ENCODE assay signal across 16 cellular contexts in the genomic region with DNA sequence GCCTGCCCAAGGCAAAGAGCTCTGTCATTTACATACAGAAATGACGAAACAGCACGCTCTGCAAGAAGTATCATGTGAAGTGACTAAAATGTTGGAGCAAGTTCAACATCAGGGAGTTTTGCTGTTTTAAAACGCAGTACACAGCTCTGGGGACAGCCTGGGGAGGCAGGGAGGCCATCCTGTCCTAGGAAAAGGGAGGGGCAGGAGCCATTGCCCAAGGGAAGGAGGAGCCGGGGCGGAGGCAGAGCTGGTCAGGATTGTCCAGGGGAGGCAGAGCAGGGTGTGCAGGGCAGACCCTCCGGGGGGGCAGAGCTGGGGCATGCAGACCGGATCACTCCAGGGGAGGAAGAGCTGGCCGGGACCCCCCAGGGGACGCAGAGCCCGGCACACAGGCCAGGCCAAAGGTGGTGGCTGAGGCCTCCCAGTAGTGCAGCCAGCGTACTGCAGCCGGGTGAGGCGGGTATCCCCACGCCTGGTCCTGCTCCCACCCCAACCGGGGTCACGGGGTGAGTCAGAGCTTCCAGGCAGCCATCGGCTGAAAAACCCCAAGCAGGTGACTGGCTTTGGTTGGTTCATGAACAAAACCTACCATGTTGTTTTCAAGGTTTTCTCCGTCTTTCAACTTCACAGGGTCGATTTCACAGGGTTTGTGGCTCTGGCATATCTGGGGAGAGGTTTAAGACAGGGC. TPM values are rescaled to one million over a fixed set of nuclear protein-coding genes. Genes with fewer than 3 reads are reported as not detected.
A peak's percentile ranks its signal among the peaks of the same experiment; 100 is the strongest.
DNase-seq lines count a peak whose midpoint lies in the region; ATAC-seq and TF ChIP-seq lines count a peak whose summit lies in the region.
"Had no signal": no experiment of that assay in that cellular context is flagged by ENCODE, and none has a peak within 500 bp of the region (broad histone marks: within the 10 kb centered on the region; RNA-seq: fewer than 3 reads in every experiment).

No MANE protein-coding gene starts in this region.

- H3K27ac ChIP-seq in stomach: peak overlapping the region in 3 of 5 donors; percentile 45 to 56 (median 52)
- H3K27ac ChIP-seq: A549, HL-60 had no signal

- H3K27ac Mint-ChIP-seq in activated CD4-positive, alpha-beta T cell treated with anti-CD3 and anti-CD28 coated beads for 36 hours: peak overlapping the region; percentile 81
- H3K27ac Mint-ChIP-seq in activated CD4-positive, alpha-beta T cell treated with anti-CD3 and anti-CD28 coated beads, Interleukin-2, amount 10 ng/mL, durations not matched to agents 24 days and 14 days: no peak overlapping the region
- peak overlapping the region; percentile 94 for H3K27ac Mint-ChIP-seq in MCF 10A (ENCODE audit: low read depth, unreplicated experiment)
- H3K27ac Mint-ChIP-seq: activated B cell treated with CpG ODN at 0.5 μM for 24 hours had no signal

- H3K27me3 ChIP-seq in stomach: no peaks in the 10 kb centered on the region
- H3K27me3 ChIP-seq: ascending aorta had no signal

- 45 to 70% methylated on average over 17 to 19 of the region's 19 CpGs for WGBS in lower leg skin, 2 donors
- 64 to 88% (median 77%) methylated on average over 14 to 19 of the region's 19 CpGs for WGBS in stomach, 5 donors

- TF ChIP-seq POLR2A in lower leg skin (IDR thresholded peaks at IDR 0.05) (no peak), stomach (IDR thresholded peaks at IDR 0.05) (no peak)

- H3K4me3 ChIP-seq in lower leg skin (ENCODE audit: low read depth, poor library complexity, severe bottlenecking) (no peak overlapping the region), stomach (peak overlapping the region in 1 of 4 donors; percentile 11)
- H3K4me3 ChIP-seq: A549, ascending aorta had no signal

- H3K4me1 Mint-ChIP-seq in activated CD4-positive, alpha-beta T cell treated with anti-CD3 and anti-CD28 coated beads for 36 hours: peaks cover 8% of the 10 kb centered on the region
- H3K4me1 Mint-ChIP-seq in activated CD4-positive, alpha-beta T cell treated with anti-CD3 and anti-CD28 coated beads, Interleukin-2, amount 10 ng/mL, durations not matched to agents 24 days and 14 days: peaks cover 4% of the 10 kb centered on the region
- H3K4me1 Mint-ChIP-seq in MCF 10A (ENCODE audit: insufficient read depth, unreplicated experiment): peaks cover 13% of the 10 kb centered on the region
- H3K4me1 Mint-ChIP-seq: activated B cell treated with CpG ODN at 0.5 μM for 24 hours had no signal

- peak; percentile 56 for DNase-seq in activated CD4-positive, alpha-beta T cell treated with anti-CD3 and anti-CD28 coated beads for 36 hours
- no peak for DNase-seq in activated CD4-positive, alpha-beta T cell treated with anti-CD3 and anti-CD28 coated beads, Interleukin-2, amount 10 ng/mL, durations not matched to agents 24 days and 14 days
- DNase-seq in MCF 10A (ENCODE audit: unreplicated experiment): peak; percentile 97
- peak; percentile 88 to 95 for DNase-seq in lower leg skin (ENCODE audit: low spot score in 2 of 2)
- peak; percentile 64 for DNase-seq in stomach
- no peak for DNase-seq in activated CD8-positive, alpha-beta memory T cell treated with anti-CD3 and anti-CD28 coated beads, Interleukin-2, amount 50 U/mL, for 48 hours
- DNase-seq in KG1 (lab: John Stamatoyannopoulos, UW): no peak
- DNase-seq: activated B cell treated with CpG ODN at 0.5 μM for 24 hours, H7, NCI-H1436 treated with DMSO at 0.1 percent for 48 hours, substantia nigra had no signal

- TF ChIP-seq CTCF in MCF 10A (IDR thresholded peaks at IDR 0.05; ENCODE audit: unreplicated experiment) (no peak), lower leg skin (IDR thresholded peaks at IDR 0.05) (no peak), stomach (IDR thresholded peaks at IDR 0.05) (no peak)

- peak; percentile 48 for ATAC-seq in activated CD4-positive, alpha-beta T cell treated with anti-CD3 and anti-CD28 coated beads for 36 hours
- ATAC-seq in HG02588 (IDR thresholded peaks at IDR 0.05; ENCODE audit: unreplicated experiment): no peak

- H3K27me3 Mint-ChIP-seq in activated CD4-positive, alpha-beta T cell treated with anti-CD3 and anti-CD28 coated beads for 36 hours: no peaks in the 10 kb centered on the region
- H3K27me3 Mint-ChIP-seq in activated CD4-positive, alpha-beta T cell treated with anti-CD3 and anti-CD28 coated beads, Interleukin-2, amount 10 ng/mL, durations not matched to agents 24 days and 14 days: no peaks in the 10 kb centered on the region
- H3K27me3 Mint-ChIP-seq in MCF 10A (ENCODE audit: insufficient read depth, unreplicated experiment): no peaks in the 10 kb centered on the region
- H3K27me3 Mint-ChIP-seq: activated B cell treated with CpG ODN at 0.5 μM for 24 hours had no signal

- intact Hi-C loops in activated CD4-positive, alpha-beta T cell treated with anti-CD3 and anti-CD28 coated beads for 36 hours (cut with DNase I, micrococcal nuclease): no loop called here
- intact Hi-C loops in activated CD4-positive, alpha-beta T cell treated with anti-CD3 and anti-CD28 coated beads, Interleukin-2, amount 10 ng/mL, durations not matched to agents 24 days and 14 days (cut with micrococcal nuclease): no loop called here
- intact Hi-C loops in MCF 10A (cut with micrococcal nuclease) (loop anchor here (1.0 kb wide), 1 partner anchor 50 kb away; no protein-coding TSS in a partner anchor), lower leg skin (cut with DNase I; ENCODE audit: low total_unique reads) (no loop called here), stomach (cut with DNase I; ENCODE audit: low total_unique reads) (no loop called here)

- no peak for TF ChIP-seq EP300 in stomach (IDR thresholded peaks at IDR 0.05)

- peaks cover 0 to 13% (median 6%) of the 10 kb centered on the region in 4 donors for H3K4me1 ChIP-seq in stomach
- H3K4me1 ChIP-seq: A549, ascending aorta had no signal

- BruUV-seq in MCF 10A (replicated peaks; lab: Mats Ljungman, UMichigan): no TSS peak

- no peak overlapping the region for H3K4me3 Mint-ChIP-seq in activated CD4-positive, alpha-beta T cell treated with anti-CD3 and anti-CD28 coated beads for 36 hours
- H3K4me3 Mint-ChIP-seq in activated CD4-positive, alpha-beta T cell treated with anti-CD3 and anti-CD28 coated beads, Interleukin-2, amount 10 ng/mL, durations not matched to agents 24 days and 14 days: no peak overlapping the region
- H3K4me3 Mint-ChIP-seq in MCF 10A (ENCODE audit: unreplicated experiment): peak overlapping the region; percentile 66
- H3K4me3 Mint-ChIP-seq: activated B cell treated with CpG ODN at 0.5 μM for 24 hours had no signal

- H3K9me3 Mint-ChIP-seq in activated CD4-positive, alpha-beta T cell treated with anti-CD3 and anti-CD28 coated beads for 36 hours (ENCODE audit: low read depth): no peaks in the 10 kb centered on the region
- no peaks in the 10 kb centered on the region for H3K9me3 Mint-ChIP-seq in activated CD4-positive, alpha-beta T cell treated with anti-CD3 and anti-CD28 coated beads, Interleukin-2, amount 10 ng/mL, durations not matched to agents 24 days and 14 days
- no peaks in the 10 kb centered on the region for H3K9me3 Mint-ChIP-seq in MCF 10A (ENCODE audit: unreplicated experiment)
- H3K9me3 Mint-ChIP-seq: activated B cell treated with CpG ODN at 0.5 μM for 24 hours had no signal

- H3K9me3 ChIP-seq in stomach: no peaks in the 10 kb centered on the region
- H3K9me3 ChIP-seq: A549, ascending aorta had no signal

- peaks cover 26 to 85% (median 83%) of the 10 kb centered on the region in 4 donors for H3K36me3 ChIP-seq in stomach

- POLR2A ChIA-PET in activated CD4-positive, alpha-beta T cell treated with anti-CD3 and anti-CD28 coated beads for 36 hours (lab: Charles Lee): no interaction called here
- POLR2A ChIA-PET in MCF 10A (lab: Yijun Ruan, JAX): interaction anchor here (0.7 to 2.4 kb wide), 14 partner anchors 10 to 264 kb away, joined by 3 to 33 read pairs (median 4); no protein-coding TSS in a partner anchor

- peaks cover 29% of the 10 kb centered on the region for H3K36me3 Mint-ChIP-seq in activated CD4-positive, alpha-beta T cell treated with anti-CD3 and anti-CD28 coated beads for 36 hours (ENCODE audit: low read depth)
- H3K36me3 Mint-ChIP-seq in activated CD4-positive, alpha-beta T cell treated with anti-CD3 and anti-CD28 coated beads, Interleukin-2, amount 10 ng/mL, durations not matched to agents 24 days and 14 days (ENCODE audit: low read depth): peaks cover 32% of the 10 kb centered on the region
- peaks cover 23% of the 10 kb centered on the region for H3K36me3 Mint-ChIP-seq in MCF 10A (ENCODE audit: insufficient read depth, unreplicated experiment)

- CTCF ChIA-PET in activated CD4-positive, alpha-beta T cell treated with anti-CD3 and anti-CD28 coated beads for 36 hours (lab: Charles Lee): interaction anchor here (0.6 to 0.7 kb wide), 2 partner anchors 95 to 926 kb away, joined by 3 read pairs; no protein-coding TSS in a partner anchor
- CTCF ChIA-PET in MCF 10A (lab: Yijun Ruan, JAX): interaction anchor here (0.5 to 1.0 kb wide), 3 partner anchors 42 to 62 kb away, joined by 3 to 4 read pairs (median 3); no protein-coding TSS in a partner anchor

RNA-seq across cellular contexts. Expression of gene C13orf46, which starts 41.9 kb away (rescaled TPM):
- 1 to 10 TPM; 1.6 to 2.2 TPM for total RNA-seq in activated CD4-positive, alpha-beta T cell treated with anti-CD3 and anti-CD28 coated beads for 36 hours
- 0.57 and 0.61 TPM in 2 replicates for total RNA-seq in activated CD4-positive, alpha-beta T cell treated with anti-CD3 and anti-CD28 coated beads, Interleukin-2, amount 10 ng/mL, durations not matched to agents 24 days and 14 days
- 0.54 and 1.4 TPM in 2 replicates for total RNA-seq in MCF 10A (2022)
- 1 to 10 TPM in 1 of 4 donors, under 1 TPM in 2, not detected in 1; 0.13 to 1.4 (median 0.13) TPM for total RNA-seq in lower leg skin
- total RNA-seq in stomach: 10 to 100 TPM in 2 of 5 donors, 1 to 10 TPM in 1, under 1 TPM in 1, not detected in 1; 0.58 to 32.6 (median 12.0) TPM
- polyA plus RNA-seq in stomach: 10 to 100 TPM in 1 of 3 donors, 1 to 10 TPM in 1, under 1 TPM in 1; 0.95 to 17.6 (median 8.7) TPM
- total RNA-seq: Daoy, H7 had no signal

Comparison
In these comparisons a context has a peak if more than half of its experiments do, and no peak if none do; other contexts are left out.
1. DNase-seq: peak in activated CD4-positive, alpha-beta T cell treated with anti-CD3 and anti-CD28 coated beads for 36 hours (single experiment), MCF 10A (single experiment), lower leg skin (2 of 2) and stomach (single experiment); none in activated CD4-positive, alpha-beta T cell treated with anti-CD3 and anti-CD28 coated beads, Interleukin-2, amount 10 ng/mL, durations not matched to agents 24 days and 14 days (single experiment), activated CD8-positive, alpha-beta memory T cell treated with anti-CD3 and anti-CD28 coated beads, Interleukin-2, amount 50 U/mL, for 48 hours (single experiment) and KG1 (single experiment).